9 cellular contexts compared by ENCODE assay signal in the genomic region with DNA sequence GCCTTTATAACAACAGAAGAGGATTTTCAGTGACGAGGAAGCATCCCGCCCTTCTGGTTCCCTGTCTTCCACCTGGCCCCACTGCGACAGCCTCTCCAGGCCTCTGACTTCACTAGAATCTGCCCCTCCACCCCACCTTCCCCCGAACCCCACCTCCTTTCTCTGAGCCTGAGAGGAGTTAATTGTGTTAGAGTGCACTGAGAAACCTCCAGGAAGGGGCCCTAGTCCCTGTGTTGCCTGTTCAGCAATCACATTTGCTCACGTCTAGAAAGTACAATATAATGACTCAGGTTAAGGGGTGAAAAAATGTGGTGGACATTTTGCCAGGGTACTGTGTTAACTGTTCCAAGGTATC. TPM values are rescaled to one million over a fixed set of nuclear protein-coding genes. Genes with fewer than 3 reads are reported as not detected.
DNase-seq lines count a peak whose midpoint lies in the region; ATAC-seq and TF ChIP-seq lines count a peak whose summit lies in the region.
"Had no signal": no experiment of that assay in that cellular context is flagged by ENCODE, and none has a peak within 500 bp of the region (broad histone marks: within the 10 kb centered on the region; RNA-seq: fewer than 3 reads in every experiment).

No MANE protein-coding gene starts in this region.

- H3K27me3 ChIP-seq in CD4-positive, CD25-positive, alpha-beta regulatory T cell (ENCODE audit: control insufficient read depth, insufficient read depth, low read length), result no peaks in the 10 kb centered on the region
- H3K27me3 ChIP-seq in Loucy (ENCODE audit: insufficient read depth, low read length, poor library complexity, severe bottlenecking), result no peaks in the 10 kb centered on the region
- H3K27me3 ChIP-seq in mucosa of stomach (ENCODE audit: control insufficient read depth, insufficient read depth, low read length), result no peaks in the 10 kb centered on the region

- H3K9me3 ChIP-seq in CD4-positive, CD25-positive, alpha-beta regulatory T cell (ENCODE audit: control insufficient read depth in 2 of 2, low read length in 2 of 2), result no peaks in the 10 kb centered on the region
- no peaks in the 10 kb centered on the region for H3K9me3 ChIP-seq in Loucy (ENCODE audit: insufficient read depth, low read depth, low read length)
- H3K9me3 ChIP-seq in mucosa of stomach (ENCODE audit: control insufficient read depth, low read length), result no peaks in the 10 kb centered on the region

- no peaks in the 10 kb centered on the region for H3F3A ChIP-seq in Loucy (ENCODE audit: low read depth)

- peak overlapping the region; percentile 75 to 82 (median 77) for H3K4me3 Mint-ChIP-seq in CD4-positive, CD25-positive, alpha-beta regulatory T cell
- peak overlapping the region; percentile 11 for H3K4me3 Mint-ChIP-seq in activated T-helper 2 cell treated with anti-CD3 and anti-CD28 coated beads, Interferon-gamma antibody, Interleukin-2, Interleukin-4, amounts not matched to agents 10 μg/mL and 5 μg/mL and 100 μg/mL, durations not matched to agents 14 hours and 24 hours and 36 hours (ENCODE audit: low read depth)

- no peaks in the 10 kb centered on the region for H3K9me3 Mint-ChIP-seq in CD4-positive, CD25-positive, alpha-beta regulatory T cell
- no peaks in the 10 kb centered on the region for H3K9me3 Mint-ChIP-seq in activated T-helper 2 cell treated with anti-CD3 and anti-CD28 coated beads, Interferon-gamma antibody, Interleukin-2, Interleukin-4, amounts not matched to agents 10 μg/mL and 5 μg/mL and 100 μg/mL, durations not matched to agents 14 hours and 24 hours and 36 hours

- H3K4me2 ChIP-seq in Loucy (ENCODE audit: low read depth, low read length, poor library complexity, severe bottlenecking), result peak overlapping the region; percentile 1

- peaks cover under 1% of the 10 kb centered on the region for H3K36me3 ChIP-seq in CD4-positive, CD25-positive, alpha-beta regulatory T cell (ENCODE audit: control insufficient read depth, insufficient read depth, low read length)
- no peaks in the 10 kb centered on the region for H3K36me3 ChIP-seq in Loucy (ENCODE audit: insufficient read depth, low read length)
- H3K36me3 ChIP-seq in mucosa of stomach (ENCODE audit: control insufficient read depth, insufficient read depth, low read length), result no peaks in the 10 kb centered on the region

- peak overlapping the region; percentile 83 to 96 (median 85) for H3K27ac Mint-ChIP-seq in CD4-positive, CD25-positive, alpha-beta regulatory T cell
- peak overlapping the region; percentile 89 for H3K27ac Mint-ChIP-seq in activated T-helper 2 cell treated with anti-CD3 and anti-CD28 coated beads, Interferon-gamma antibody, Interleukin-2, Interleukin-4, amounts not matched to agents 10 μg/mL and 5 μg/mL and 100 μg/mL, durations not matched to agents 14 hours and 24 hours and 36 hours

- H3K36me3 Mint-ChIP-seq in CD4-positive, CD25-positive, alpha-beta regulatory T cell, result peaks cover 16% of the 10 kb centered on the region
- peaks cover 49% of the 10 kb centered on the region for H3K36me3 Mint-ChIP-seq in activated T-helper 2 cell treated with anti-CD3 and anti-CD28 coated beads, Interferon-gamma antibody, Interleukin-2, Interleukin-4, amounts not matched to agents 10 μg/mL and 5 μg/mL and 100 μg/mL, durations not matched to agents 14 hours and 24 hours and 36 hours (ENCODE audit: low read depth)

- H3K9ac ChIP-seq in Loucy (ENCODE audit: low read depth, low read length, poor library complexity, severe bottlenecking) (peak overlapping the region; percentile 5), mucosa of stomach (ENCODE audit: low read length) (peak overlapping the region; percentile 24)

- intact Hi-C loops in activated T-helper 2 cell treated with anti-CD3 and anti-CD28 coated beads, Interferon-gamma antibody, Interleukin-2, Interleukin-4, amounts not matched to agents 10 μg/mL and 5 μg/mL and 100 μg/mL, durations not matched to agents 14 hours and 24 hours and 36 hours (cut with micrococcal nuclease), result loop anchor here (1.0 to 5.0 kb wide), 2 partner anchors 13 to 37 kb away; partner anchors contain the start of gene PTPRJ

- ATAC-seq in CD4-positive, CD25-positive, alpha-beta regulatory T cell (ENCODE audit: low read depth in 2 of 2), result peak; percentile 31 to 45
- no peak for ATAC-seq in GM19324 (IDR thresholded peaks at IDR 0.05; ENCODE audit: low FRiP score, unreplicated experiment)

- H3K4me3 ChIP-seq in CD4-positive, CD25-positive, alpha-beta regulatory T cell (ENCODE audit: low read depth, low read length), result peak overlapping the region; percentile 77
- no peak overlapping the region for H3K4me3 ChIP-seq in Loucy (ENCODE audit: low read length, poor library complexity, severe bottlenecking)
- H3K4me3 ChIP-seq in mucosa of stomach (ENCODE audit: low read length), result no peak overlapping the region

- peak overlapping the region; percentile 93 for H3K27ac ChIP-seq in CD4-positive, CD25-positive, alpha-beta regulatory T cell (ENCODE audit: insufficient read depth, low read length, poor library complexity, severe bottlenecking)

- no peaks in the 10 kb centered on the region for H3K79me2 ChIP-seq in Loucy (ENCODE audit: insufficient read depth, low read length)

- H4K20me1 ChIP-seq in Loucy (ENCODE audit: insufficient read depth, low read length, poor library complexity, severe bottlenecking), result no peaks in the 10 kb centered on the region

- peak overlapping the region; percentile 50; the same call in 1 of the 2 replicates for H2AFZ ChIP-seq in Loucy (ENCODE audit: low read length)

- TF ChIP-seq CTCF in Loucy (conservative IDR thresholded peaks at IDR 0.05; ENCODE audit: low read length), result no peak

- H3K4me1 ChIP-seq in CD4-positive, CD25-positive, alpha-beta regulatory T cell (ENCODE audit: control insufficient read depth, insufficient read depth, low read length, poor library complexity, severe bottlenecking), result peaks cover 68% of the 10 kb centered on the region
- H3K4me1 ChIP-seq in Loucy (ENCODE audit: insufficient read depth, low read length, poor library complexity, severe bottlenecking) (peaks cover 29% of the 10 kb centered on the region), mucosa of stomach (ENCODE audit: control insufficient read depth, insufficient read depth, low read length) (peaks cover 30% of the 10 kb centered on the region)

- H3K4me1 Mint-ChIP-seq in CD4-positive, CD25-positive, alpha-beta regulatory T cell, result peaks cover 18 to 89% (median 62%) of the 10 kb centered on the region in 4 donors
- peaks cover 75% of the 10 kb centered on the region for H3K4me1 Mint-ChIP-seq in activated T-helper 2 cell treated with anti-CD3 and anti-CD28 coated beads, Interferon-gamma antibody, Interleukin-2, Interleukin-4, amounts not matched to agents 10 μg/mL and 5 μg/mL and 100 μg/mL, durations not matched to agents 14 hours and 24 hours and 36 hours (ENCODE audit: low read depth)

- H3K27me3 Mint-ChIP-seq in CD4-positive, CD25-positive, alpha-beta regulatory T cell, result no peaks in the 10 kb centered on the region
- no peaks in the 10 kb centered on the region for H3K27me3 Mint-ChIP-seq in activated T-helper 2 cell treated with anti-CD3 and anti-CD28 coated beads, Interferon-gamma antibody, Interleukin-2, Interleukin-4, amounts not matched to agents 10 μg/mL and 5 μg/mL and 100 μg/mL, durations not matched to agents 14 hours and 24 hours and 36 hours (ENCODE audit: low read depth)

- peak in 1 of 3 donors; percentile 76 for DNase-seq in CD4-positive, CD25-positive, alpha-beta regulatory T cell
- no peak for DNase-seq in activated T-helper 2 cell treated with anti-CD3 and anti-CD28 coated beads, Interferon-gamma antibody, Interleukin-2, Interleukin-4, amounts not matched to agents 10 μg/mL and 5 μg/mL and 100 μg/mL, durations not matched to agents 14 hours and 24 hours and 36 hours (ENCODE audit: low spot score)
- DNase-seq in middle frontal gyrus (ENCODE audit: extremely low spot score, low spot score), result no peak
- DNase-seq in globus pallidus (ENCODE audit: low spot score), result no peak
- no peak for DNase-seq in NCI-H1105 treated with DMSO at 0.1 percent for 48 hours (lab: John Stamatoyannopoulos, UW)
- DNase-seq: KBM-7 had no signal

- no peaks in the 10 kb centered on the region for H3K9me2 ChIP-seq in Loucy (replicated peaks; ENCODE audit: low read depth, low read length)

RNA-seq across cellular contexts. Expression of gene PTPRJ, which starts 38.8 kb away (rescaled TPM):
- total RNA-seq in CD4-positive, CD25-positive, alpha-beta regulatory T cell, result 81.8 TPM
- 10 to 100 TPM; 13.8 to 20.2 (median 16.9) TPM for polyA plus RNA-seq in CD4-positive, CD25-positive, alpha-beta regulatory T cell
- 50.9 and 53.2 TPM in 2 replicates for total RNA-seq in activated T-helper 2 cell treated with anti-CD3 and anti-CD28 coated beads, Interferon-gamma antibody, Interleukin-2, Interleukin-4, amounts not matched to agents 10 μg/mL and 5 μg/mL and 100 μg/mL, durations not matched to agents 14 hours and 24 hours and 36 hours
